1 cellular context compared by ENCODE assay signal in genomic region chr3:119302697-119303630, GRCh38.
TF ChIP-seq lines count a peak whose summit lies in the region.

No MANE protein-coding gene starts in this region.

TF ChIP-seq in GM12878, 131 proteins besides CTCF, POLR2A, EP300 and RAD21 (continued from another document):
- TF ChIP-seq SPI1 (IDR thresholded peaks at IDR 0.05; ENCODE audit: borderline replicate concordance, insufficient read depth, low read depth, low read length), result peak; percentile 12; the same call in 1 of the 2 replicates
- TF ChIP-seq IKZF2 (IDR thresholded peaks at IDR 0.05), result peak; percentile 15 to 34; a peak in 1 of 4 replicates
